ENCODE assay signal across 18 cellular contexts in genomic region chr10:30911303-30911863, GRCh38.
DNase-seq lines count a peak whose midpoint lies in the region; ATAC-seq and TF ChIP-seq lines count a peak whose summit lies in the region.
"Had no signal": no experiment of that assay in that cellular context is flagged by ENCODE, and none has a peak within 500 bp of the region (broad histone marks: within the 10 kb centered on the region; RNA-seq: fewer than 3 reads in every experiment).

No MANE protein-coding gene starts in this region.

- no peaks in the 10 kb centered on the region for H4K20me1 ChIP-seq in KMS-11 (ENCODE audit: insufficient read depth)

- H3K36me3 Mint-ChIP-seq in endodermal cell (ENCODE audit: low read depth): no peaks in the 10 kb centered on the region

- TF ChIP-seq CTCF in KMS-11 (conservative IDR thresholded peaks at IDR 0.05; ENCODE audit: low read depth, low read length) (no peak), endodermal cell (conservative IDR thresholded peaks at IDR 0.05) (no peak), adrenal gland (IDR thresholded peaks at IDR 0.05) (no peak)

- intact Hi-C loops in adrenal gland (cut with DNase I): no loop called here

- 92% methylated on average over 2 to 3 of the region's 3 CpGs for WGBS in endodermal cell (ENCODE audit: insufficient coverage in 1 of 2, insufficient read length in 1 of 2), 2 experiments
- WGBS in adrenal gland, 4 donors: 78 to 87% (median 84%) methylated on average over 3 of the region's 3 CpGs

- no peaks in the 10 kb centered on the region for H3K9me3 ChIP-seq in adipocyte (ENCODE audit: control insufficient read depth, low read length)
- H3K9me3 ChIP-seq in endodermal cell (ENCODE audit: control insufficient read depth, low read length): no peaks in the 10 kb centered on the region
- H3K9me3 ChIP-seq in adrenal gland (replicated peaks in 1 of 3): no peaks in the 10 kb centered on the region

- H3K4me3 Mint-ChIP-seq in endodermal cell: no peak overlapping the region
- H3K4me3 Mint-ChIP-seq: CD8-positive, alpha-beta memory T cell; HFFc6 had no signal

- no peak overlapping the region for H3K27ac Mint-ChIP-seq in endodermal cell
- H3K27ac Mint-ChIP-seq: CD8-positive, alpha-beta memory T cell; HFFc6 had no signal

- no peak overlapping the region for H2AFZ ChIP-seq in KMS-11 (ENCODE audit: low read depth)
- H2AFZ ChIP-seq: PC-9 had no signal

- H3K4me3 ChIP-seq in KMS-11 (IDR thresholded peaks at IDR 0.05; ENCODE audit: insufficient read depth, low read depth, low read length): no peak overlapping the region
- no peak overlapping the region for H3K4me3 ChIP-seq in adipocyte (ENCODE audit: low read length)
- no peak overlapping the region for H3K4me3 ChIP-seq in endodermal cell (ENCODE audit: low read length)
- H3K4me3 ChIP-seq in adrenal gland: no peak overlapping the region
- H3K4me3 ChIP-seq: K562, PC-9 had no signal

- H3K36me3 ChIP-seq in KMS-11 (ENCODE audit: insufficient read depth): no peaks in the 10 kb centered on the region
- peaks cover 22% of the 10 kb centered on the region for H3K36me3 ChIP-seq in adipocyte (ENCODE audit: control insufficient read depth, insufficient read depth, low read length, severe bottlenecking)
- peaks cover 3% of the 10 kb centered on the region for H3K36me3 ChIP-seq in endodermal cell (ENCODE audit: control insufficient read depth, insufficient read depth, low read length)
- H3K36me3 ChIP-seq in adrenal gland (replicated peaks in 1 of 2): no peaks in the 10 kb centered on the region

- H3K9me3 Mint-ChIP-seq in endodermal cell: no peaks in the 10 kb centered on the region
- H3K9me3 Mint-ChIP-seq: CD8-positive, alpha-beta memory T cell; HFFc6 had no signal

- H3K79me2 ChIP-seq in KMS-11 (ENCODE audit: insufficient read depth, low read depth): no peaks in the 10 kb centered on the region

- ATAC-seq in GM18867 (IDR thresholded peaks at IDR 0.05; ENCODE audit: unreplicated experiment) (no peak), HG02623 (IDR thresholded peaks at IDR 0.05; ENCODE audit: unreplicated experiment) (no peak)
- ATAC-seq: K562 had no signal

- H3K4me1 ChIP-seq in KMS-11 (ENCODE audit: low read depth, poor library complexity, severe bottlenecking) (peaks cover 12% of the 10 kb centered on the region), adipocyte (ENCODE audit: control insufficient read depth, insufficient read depth, low read length) (peaks cover 33% of the 10 kb centered on the region), endodermal cell (ENCODE audit: control insufficient read depth, insufficient read depth, low read length) (no peaks in the 10 kb centered on the region), adrenal gland (replicated peaks in 1 of 2) (no peaks in the 10 kb centered on the region)

- H3K9ac ChIP-seq in KMS-11 (no peak overlapping the region), adipocyte (ENCODE audit: low read length) (no peak overlapping the region), endodermal cell (ENCODE audit: extremely low read depth, low read length, poor library complexity, severe bottlenecking) (no peak overlapping the region)

- H3K4me2 ChIP-seq in KMS-11: peak overlapping the region; percentile 20; the same call in 1 of the 2 replicates
- H3K4me2 ChIP-seq: PC-9 had no signal

- H3K27me3 ChIP-seq in KMS-11 (ENCODE audit: insufficient read depth, low read depth) (no peaks in the 10 kb centered on the region), adipocyte (replicated peaks; ENCODE audit: control insufficient read depth, insufficient read depth, low read length) (no peaks in the 10 kb centered on the region), endodermal cell (ENCODE audit: control insufficient read depth, insufficient read depth, low read length, poor library complexity, severe bottlenecking) (no peaks in the 10 kb centered on the region), adrenal gland (no peaks in the 10 kb centered on the region)

- DNase-seq in GM03348 (ENCODE audit: low spot score) (peak; percentile 5), adipocyte (ENCODE audit: low read depth) (peak; percentile 7), myocyte (ENCODE audit: low read depth) (peak; percentile 61), endodermal cell (no peak), adrenal gland (no peak)
- DNase-seq: C1 segment of cervical spinal cord; CD8-positive, alpha-beta memory T cell; DMS53; HFFc6; NCI-H1417 treated with DMSO at 0.1 percent for 48 hours; NCI-H187 treated with DMSO at 0.1 percent for 48 hours; NCI-H226; NCI-H524 treated with DMSO at 0.1 percent for 48 hours; PC-9 had no signal

- H3K4me1 Mint-ChIP-seq in endodermal cell: no peaks in the 10 kb centered on the region
- H3K4me1 Mint-ChIP-seq: CD8-positive, alpha-beta memory T cell had no signal

- H3K27me3 Mint-ChIP-seq in endodermal cell (ENCODE audit: insufficient read depth): no peaks in the 10 kb centered on the region
- H3K27me3 Mint-ChIP-seq: CD8-positive, alpha-beta memory T cell had no signal

- TF ChIP-seq POLR2A in adrenal gland (IDR thresholded peaks at IDR 0.05): no peak

- H3K27ac ChIP-seq in KMS-11 (no peak overlapping the region), endodermal cell (ENCODE audit: low read depth, low read length) (no peak overlapping the region), adrenal gland (no peak overlapping the region)
- H3K27ac ChIP-seq: PC-9 had no signal

Comparison
In these comparisons a context has a peak if more than half of its experiments do, and no peak if none do; other contexts are left out.
1. DNase-seq: peak in GM03348 (single experiment), adipocyte (single experiment) and myocyte (single experiment); none in endodermal cell (single experiment) and adrenal gland (0 of 7).